ENCODE assay signal across 1 cellular context in the genomic region with DNA sequence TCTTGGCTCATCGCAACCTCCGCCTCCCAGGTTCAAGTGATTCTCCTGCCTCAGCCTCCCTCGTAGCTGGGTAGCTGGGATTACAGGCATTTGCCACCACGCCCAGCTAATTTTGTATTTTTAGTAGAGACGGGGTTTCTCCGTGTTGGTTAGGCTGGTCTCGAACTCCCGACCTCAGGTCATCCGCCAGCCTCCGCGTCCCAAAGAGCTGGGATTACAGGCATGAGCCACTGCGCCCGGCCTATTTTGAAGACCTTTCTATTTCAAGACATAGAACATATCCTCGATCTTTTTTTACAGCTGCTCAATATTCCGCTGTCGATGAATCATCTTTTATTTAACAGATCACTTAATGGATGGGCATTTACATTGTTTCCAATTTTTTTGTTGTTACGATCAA.
TF ChIP-seq lines count a peak whose summit lies in the region.
"Not testable (repeated sequence)": the region's sequence is repeated elsewhere in the genome, so short reads cannot be mapped to it uniquely, and the experiment has no call there.

No MANE protein-coding gene starts in this region.

TF ChIP-seq in K562, 482 proteins besides CTCF, POLR2A, EP300 and RAD21:
- TF ChIP-seq ZSCAN29 (IDR thresholded peaks at IDR 0.05): 0 out of 2 replicates have a peak, but pooled peaks have one; percentile 44
- peak; percentile 56 for TF ChIP-seq POLR3A (IDR thresholded peaks at IDR 0.05; ENCODE audit: borderline replicate concordance, extremely low read depth, insufficient read depth, insufficient read length)
- TF ChIP-seq, protein P1, sequence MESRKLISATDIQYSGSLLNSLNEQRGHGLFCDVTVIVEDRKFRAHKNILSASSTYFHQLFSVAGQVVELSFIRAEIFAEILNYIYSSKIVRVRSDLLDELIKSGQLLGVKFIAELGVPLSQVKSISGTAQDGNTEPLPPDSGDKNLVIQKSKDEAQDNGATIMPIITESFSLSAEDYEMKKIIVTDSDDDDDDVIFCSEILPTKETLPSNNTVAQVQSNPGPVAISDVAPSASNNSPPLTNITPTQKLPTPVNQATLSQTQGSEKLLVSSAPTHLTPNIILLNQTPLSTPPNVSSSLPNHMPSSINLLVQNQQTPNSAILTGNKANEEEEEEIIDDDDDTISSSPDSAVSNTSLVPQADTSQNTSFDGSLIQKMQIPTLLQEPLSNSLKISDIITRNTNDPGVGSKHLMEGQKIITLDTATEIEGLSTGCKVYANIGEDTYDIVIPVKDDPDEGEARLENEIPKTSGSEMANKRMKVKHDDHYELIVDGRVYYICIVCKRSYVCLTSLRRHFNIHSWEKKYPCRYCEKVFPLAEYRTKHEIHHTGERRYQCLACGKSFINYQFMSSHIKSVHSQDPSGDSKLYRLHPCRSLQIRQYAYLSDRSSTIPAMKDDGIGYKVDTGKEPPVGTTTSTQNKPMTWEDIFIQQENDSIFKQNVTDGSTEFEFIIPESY (CRISPR knock-in tag; IDR thresholded peaks at IDR 0.05): peak; percentile 97
- TF ChIP-seq, protein P2, sequence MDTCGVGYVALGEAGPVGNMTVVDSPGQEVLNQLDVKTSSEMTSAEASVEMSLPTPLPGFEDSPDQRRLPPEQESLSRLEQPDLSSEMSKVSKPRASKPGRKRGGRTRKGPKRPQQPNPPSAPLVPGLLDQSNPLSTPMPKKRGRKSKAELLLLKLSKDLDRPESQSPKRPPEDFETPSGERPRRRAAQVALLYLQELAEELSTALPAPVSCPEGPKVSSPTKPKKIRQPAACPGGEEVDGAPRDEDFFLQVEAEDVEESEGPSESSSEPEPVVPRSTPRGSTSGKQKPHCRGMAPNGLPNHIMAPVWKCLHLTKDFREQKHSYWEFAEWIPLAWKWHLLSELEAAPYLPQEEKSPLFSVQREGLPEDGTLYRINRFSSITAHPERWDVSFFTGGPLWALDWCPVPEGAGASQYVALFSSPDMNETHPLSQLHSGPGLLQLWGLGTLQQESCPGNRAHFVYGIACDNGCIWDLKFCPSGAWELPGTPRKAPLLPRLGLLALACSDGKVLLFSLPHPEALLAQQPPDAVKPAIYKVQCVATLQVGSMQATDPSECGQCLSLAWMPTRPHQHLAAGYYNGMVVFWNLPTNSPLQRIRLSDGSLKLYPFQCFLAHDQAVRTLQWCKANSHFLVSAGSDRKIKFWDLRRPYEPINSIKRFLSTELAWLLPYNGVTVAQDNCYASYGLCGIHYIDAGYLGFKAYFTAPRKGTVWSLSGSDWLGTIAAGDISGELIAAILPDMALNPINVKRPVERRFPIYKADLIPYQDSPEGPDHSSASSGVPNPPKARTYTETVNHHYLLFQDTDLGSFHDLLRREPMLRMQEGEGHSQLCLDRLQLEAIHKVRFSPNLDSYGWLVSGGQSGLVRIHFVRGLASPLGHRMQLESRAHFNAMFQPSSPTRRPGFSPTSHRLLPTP (IDR thresholded peaks at IDR 0.05; ENCODE audit: borderline replicate concordance, extremely low read depth, insufficient read length): peak; percentile 19
- peak; percentile 26; the same call in 1 of the 2 replicates for TF ChIP-seq POLR2H (tag; IDR thresholded peaks at IDR 0.05; ENCODE audit: low read depth)
- TF ChIP-seq NR2C1 (IDR thresholded peaks at IDR 0.05): not testable (repeated sequence)
- TF ChIP-seq NR2C1 (tag; IDR thresholded peaks at IDR 0.05): 0 out of 2 replicates have a peak, but pooled peaks have one; percentile 26
- peak; percentile 85 for TF ChIP-seq TBP (optimal IDR thresholded peaks at IDR 0.05; ENCODE audit: low read depth, low read length)
- TF ChIP-seq EHMT2 (IDR thresholded peaks at IDR 0.05): 0 out of 2 replicates have a peak, but pooled peaks have one; percentile 16
- TF ChIP-seq, protein P3, sequence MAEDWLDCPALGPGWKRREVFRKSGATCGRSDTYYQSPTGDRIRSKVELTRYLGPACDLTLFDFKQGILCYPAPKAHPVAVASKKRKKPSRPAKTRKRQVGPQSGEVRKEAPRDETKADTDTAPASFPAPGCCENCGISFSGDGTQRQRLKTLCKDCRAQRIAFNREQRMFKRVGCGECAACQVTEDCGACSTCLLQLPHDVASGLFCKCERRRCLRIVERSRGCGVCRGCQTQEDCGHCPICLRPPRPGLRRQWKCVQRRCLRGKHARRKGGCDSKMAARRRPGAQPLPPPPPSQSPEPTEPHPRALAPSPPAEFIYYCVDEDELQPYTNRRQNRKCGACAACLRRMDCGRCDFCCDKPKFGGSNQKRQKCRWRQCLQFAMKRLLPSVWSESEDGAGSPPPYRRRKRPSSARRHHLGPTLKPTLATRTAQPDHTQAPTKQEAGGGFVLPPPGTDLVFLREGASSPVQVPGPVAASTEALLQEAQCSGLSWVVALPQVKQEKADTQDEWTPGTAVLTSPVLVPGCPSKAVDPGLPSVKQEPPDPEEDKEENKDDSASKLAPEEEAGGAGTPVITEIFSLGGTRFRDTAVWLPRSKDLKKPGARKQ (CRISPR knock-in tag; IDR thresholded peaks at IDR 0.05): peak; percentile 82; the same call in 1 of the 2 replicates
- 0 out of 2 replicates have a peak, but pooled peaks have one; percentile 46 for TF ChIP-seq ADNP (tag; IDR thresholded peaks at IDR 0.05)
TF ChIP-seq in K562: peak in this region for 10; not testable (repeated sequence) for 472.
